21 cellular contexts compared by ENCODE assay signal in genomic region chr20:10655723-10656122, GRCh38. TPM values are rescaled to one million over a fixed set of nuclear protein-coding genes. Genes with fewer than 3 reads are reported as not detected.
A peak's percentile ranks its signal among the peaks of the same experiment; 100 is the strongest.
DNase-seq lines count a peak whose midpoint lies in the region; ATAC-seq, FAIRE-seq and TF ChIP-seq lines count a peak whose summit lies in the region.
"Had no signal": no experiment of that assay in that cellular context is flagged by ENCODE, and none has a peak within 500 bp of the region (broad histone marks: within the 10 kb centered on the region; RNA-seq: fewer than 3 reads in every experiment).

No MANE protein-coding gene starts in this region.

- H3K9me3 ChIP-seq in HepG2 (ENCODE audit: low read length) (no peaks in the 10 kb centered on the region), right lobe of liver (no peaks in the 10 kb centered on the region), keratinocyte (ENCODE audit: control insufficient read depth, low read depth, low read length) (no peaks in the 10 kb centered on the region), aorta (ENCODE audit: control insufficient read depth, low read length) (no peaks in the 10 kb centered on the region)
- H3K9me3 ChIP-seq: SJCRH30 had no signal

- WGBS in HepG2 (ENCODE audit: low lambda C conversion rate), result 94% methylated on average over 9 of the region's 9 CpGs
- WGBS in right lobe of liver (ENCODE audit: insufficient coverage, low coverage, low lambda C conversion rate, missing lambda C conversion rate), result 80% methylated on average over 8 of the region's 9 CpGs
- 10 to 18% methylated on average over 9 of the region's 9 CpGs for WGBS in aorta, 2 donors

- H3K4me1 ChIP-seq in HepG2 (ENCODE audit: insufficient read depth, low read length), result peaks cover 60% of the 10 kb centered on the region
- no peaks in the 10 kb centered on the region for H3K4me1 ChIP-seq in right lobe of liver
- H3K4me1 ChIP-seq in keratinocyte (ENCODE audit: control insufficient read depth, extremely low read depth, insufficient read depth, low read length), result peaks cover 87% of the 10 kb centered on the region
- peaks cover 7 to 11% of the 10 kb centered on the region in 2 donors for H3K4me1 ChIP-seq in aorta (ENCODE audit: control insufficient read depth in 1 of 2, insufficient read depth in 2 of 2, low read length in 2 of 2)

- H3K79me2 ChIP-seq in HepG2 (ENCODE audit: insufficient read depth, low read length) (peaks cover 51% of the 10 kb centered on the region), keratinocyte (ENCODE audit: control insufficient read depth, insufficient read depth, low read length) (peaks cover 97% of the 10 kb centered on the region)

- H3K27me3 ChIP-seq in HepG2 (ENCODE audit: control insufficient read depth in 1 of 2, insufficient read depth in 2 of 2, low read length in 2 of 2) (no peaks in the 10 kb centered on the region), right lobe of liver (no peaks in the 10 kb centered on the region), keratinocyte (ENCODE audit: control insufficient read depth, extremely low read depth, insufficient read depth, low read length) (no peaks in the 10 kb centered on the region), aorta (ENCODE audit: control insufficient read depth in 1 of 2, insufficient read depth in 2 of 2, low read length in 1 of 2) (no peaks in the 10 kb centered on the region)
- H3K27me3 ChIP-seq: SJCRH30 had no signal

- H4K20me1 ChIP-seq in HepG2 (ENCODE audit: insufficient read depth, low read length), result peaks cover 20% of the 10 kb centered on the region
- H4K20me1 ChIP-seq in keratinocyte (ENCODE audit: control insufficient read depth, extremely low read depth, insufficient read depth, low read length), result peaks cover 66% of the 10 kb centered on the region

- H3K9ac ChIP-seq in HepG2 (ENCODE audit: insufficient read depth, low read depth, low read length) (no peak overlapping the region), keratinocyte (ENCODE audit: control insufficient read depth, extremely low read depth, insufficient read depth, low read length) (peak overlapping the region; percentile 25)

- in situ Hi-C loops in HepG2 (cut with HindIII; ENCODE audit: extremely low pct_ligation_motif_present, low pct_unique_long_range_greater_than_20kb), result no loop called here

- dilution Hi-C loops in keratinocyte (cut with MboI; ENCODE audit: extremely low pct_ligation_motif_present, low sequenced_read_pairs), result no loop called here

- ATAC-seq in HepG2, result no peak
- no peak for ATAC-seq in right lobe of liver
- no peak for ATAC-seq in aorta (ENCODE audit: low FRiP score)
- no peak for ATAC-seq in GM18870 (IDR thresholded peaks at IDR 0.05; ENCODE audit: unreplicated experiment)
- ATAC-seq: activated CD4-positive, alpha-beta T cell treated with anti-CD3 and anti-CD28 coated beads for 36 hours; K562; stimulated activated naive B cell treated with anti-CD40 and anti-IgM and Interleukin-4, amounts not matched to agents 10 μg/mL and 1 μg/mL and 100 μg/mL, for 72 hours had no signal

- CTCF ChIA-PET in HepG2 (lab: Yijun Ruan, JAX; ENCODE audit: low intra/inter-chr PET ratio, low total read pairs), result no interaction called here

- TF ChIP-seq EP300 in HepG2 (IDR thresholded peaks at IDR 0.05; ENCODE audit: low read depth in 2 of 2, low read length in 2 of 2), result no peak
- TF ChIP-seq EP300 in HepG2 (CRISPR knock-in tag; IDR thresholded peaks at IDR 0.05; ENCODE audit: borderline replicate concordance), result no peak

- peaks cover 12% of the 10 kb centered on the region for H3K9me1 ChIP-seq in keratinocyte (ENCODE audit: control insufficient read depth, extremely low read depth, insufficient read depth, low read length)

- TF ChIP-seq CTCF in HepG2 (CRISPR knock-in tag; IDR thresholded peaks at IDR 0.05), result no peak
- no peak for TF ChIP-seq CTCF in right lobe of liver (IDR thresholded peaks at IDR 0.05)
- TF ChIP-seq CTCF in keratinocyte (optimal IDR thresholded peaks at IDR 0.05 in 1 of 3, IDR thresholded peaks at IDR 0.05 in 1 of 3, conservative IDR thresholded peaks at IDR 0.05 in 1 of 3; ENCODE audit: extremely low read depth in 1 of 3, insufficient read depth in 2 of 3, low read length in 3 of 3), result no peak

- POLR2A ChIA-PET in HepG2 (lab: Yijun Ruan, JAX), result no interaction called here

- H3K4me2 ChIP-seq in HepG2 (ENCODE audit: low read depth, low read length) (no peak overlapping the region), keratinocyte (ENCODE audit: control insufficient read depth, extremely low read depth, insufficient read depth, low read depth, low read length) (peak overlapping the region; percentile 53)

- DNase-seq in HepG2 (ENCODE audit: low spot score) (no peak), right lobe of liver (no peak), keratinocyte (ENCODE audit: low read depth, low spot score) (no peak), retina (peak; percentile 50), aorta (no peak), cortex of kidney (lab: John Stamatoyannopoulos, UW) (no peak), NK-92 (lab: John Stamatoyannopoulos, UW; ENCODE audit: unreplicated experiment) (no peak)
- DNase-seq: activated CD4-positive, alpha-beta T cell treated with anti-CD3 and anti-CD28 coated beads for 36 hours; activated CD8-positive, alpha-beta memory T cell treated with anti-CD3 and anti-CD28 coated beads, Interleukin-2, amount 50 U/mL, for 4 hours; activated effector memory CD4-positive, alpha-beta T cell treated with anti-CD3 and anti-CD28 coated beads, Interleukin-2, amount 50 U/mL, for 16 hours; CD4-positive, CD25-positive, alpha-beta regulatory T cell; H7; NCI-H2081; NCI-H524; SJCRH30; stimulated activated CD4-positive, alpha-beta T cell treated with anti-CD3 and anti-CD28 coated beads, Interleukin-12 subunit alpha, Interleukin-12 subunit beta, amount 100 ng/mL, for 4 hours; stimulated activated naive B cell treated with anti-CD40 and anti-IgM and Interleukin-4, amounts not matched to agents 10 μg/mL and 1 μg/mL and 100 μg/mL, for 72 hours; T1000 had no signal

- no peak for TF ChIP-seq RAD21 in HepG2 (CRISPR knock-in tag; IDR thresholded peaks at IDR 0.05)

- H3K36me3 ChIP-seq in HepG2 (replicated peaks in 1 of 2; ENCODE audit: control insufficient read depth in 1 of 2, insufficient read depth in 2 of 2, low read length in 2 of 2), result peaks cover 75 to 94% of the 10 kb centered on the region in 2 experiments
- H3K36me3 ChIP-seq in right lobe of liver, result no peaks in the 10 kb centered on the region
- peaks cover 46 to 87% of the 10 kb centered on the region in 2 experiments for H3K36me3 ChIP-seq in keratinocyte (ENCODE audit: control insufficient read depth in 2 of 2, extremely low read depth in 1 of 2, insufficient read depth in 2 of 2, low read length in 2 of 2)
- H3K36me3 ChIP-seq in aorta (ENCODE audit: control insufficient read depth in 1 of 2, insufficient read depth in 2 of 2, low read length in 1 of 2), result peaks cover 0 to 16% of the 10 kb centered on the region in 2 donors

- no peak for TF ChIP-seq POLR2A in HepG2 (IDR thresholded peaks at IDR 0.05; ENCODE audit: insufficient read depth in 1 of 2, low read depth in 2 of 2, low read length in 2 of 2)
- TF ChIP-seq POLR2A in right lobe of liver (IDR thresholded peaks at IDR 0.05), result no peak

- intact Hi-C loops in HepG2 (cut with micrococcal nuclease; ENCODE audit: unreplicated experiment) (no loop called here), right lobe of liver (cut with DNase I) (no loop called here), aorta (cut with DNase I) (loop anchor here in 1 of 2 donors (10.0 kb wide), 1 partner anchor 61 kb away; no protein-coding TSS in a partner anchor)

- FAIRE-seq in HepG2 (lab: Jason Lieb, UNC) (no peak), keratinocyte (lab: Jason Lieb, UNC) (no peak)
- FAIRE-seq: K562 had no signal

- H3K27ac ChIP-seq in HepG2 (ENCODE audit: extremely low read length, insufficient read depth, low read length), result no peak overlapping the region
- no peak overlapping the region for H3K27ac ChIP-seq in right lobe of liver
- peak overlapping the region; percentile 43 for H3K27ac ChIP-seq in keratinocyte (ENCODE audit: control insufficient read depth, insufficient read depth, low read length)
- peak overlapping the region; percentile 79 to 95 for H3K27ac ChIP-seq in aorta (ENCODE audit: low read depth in 1 of 2, low read length in 2 of 2)
- H3K27ac ChIP-seq: HL-60, SJCRH30 had no signal

- no peak overlapping the region for H2AFZ ChIP-seq in HepG2 (ENCODE audit: low read length)
- no peak overlapping the region for H2AFZ ChIP-seq in keratinocyte (ENCODE audit: control insufficient read depth, low read length)

- H3K4me3 ChIP-seq in HepG2 (replicated peaks in 1 of 3; ENCODE audit: insufficient read depth in 1 of 3, low read depth in 2 of 3, low read length in 3 of 3) (no peak overlapping the region), right lobe of liver (no peak overlapping the region), keratinocyte (ENCODE audit: control insufficient read depth in 2 of 3, extremely low read depth in 1 of 3, insufficient read depth in 2 of 3, low read depth in 1 of 3, low read length in 3 of 3) (no peak overlapping the region), aorta (ENCODE audit: low read length in 2 of 2) (no peak overlapping the region)
- H3K4me3 ChIP-seq: K562, SJCRH30 had no signal

- BruUV-seq in HepG2 (replicated peaks; lab: Mats Ljungman, UMichigan), result no TSS peak

RNA-seq across cellular contexts. Expression of gene JAG1, which starts 18.1 kb away (rescaled TPM):
- total RNA-seq in HepG2 (2016; rRNA removed; fragmentation: Illumina TruSeq; extraction: Trizol) (18.1 and 56.3 TPM in 2 replicates), right lobe of liver (1 to 10 TPM; 3.1 to 8.5 (median 6.7) TPM), aorta (100 to 1,000 TPM; 133 to 226 TPM)
- 30.6 and 34.3 TPM in 2 replicates for total RNA-seq in HepG2 (2016; cell fraction: cytosol; rRNA removed; fragmentation: Illumina TruSeq; extraction: Trizol; ENCODE audit: low read depth)
- total RNA-seq in HepG2 (2016; cell fraction: insoluble cytoplasmic fraction; rRNA removed; fragmentation: Illumina TruSeq; extraction: Trizol), result 15.5 and 55.3 TPM in 2 replicates
- 13.4 and 15.1 TPM in 2 replicates for total RNA-seq in HepG2 (2016; cell fraction: membrane; rRNA removed; fragmentation: Illumina TruSeq; extraction: Trizol)
- total RNA-seq in HepG2 (2016; cell fraction: nucleus; rRNA removed; fragmentation: Illumina TruSeq; extraction: Trizol), result 102 and 121 TPM in 2 replicates
- polyA plus RNA-seq in HepG2 (2011; rRNA removed) (43.0 and 47.1 TPM in 2 replicates), keratinocyte (82.1 to 117 TPM (median 84.2 TPM) in 3 replicates), aorta (100 to 1,000 TPM in 1 of 2 donors, 10 to 100 TPM in 1; 22.4 to 166 TPM)
- polyA plus RNA-seq in HepG2 (2011; cell fraction: cytosol; rRNA removed), result 33.0 and 33.7 TPM in 2 replicates
- polyA plus RNA-seq in HepG2 (2011; cell fraction: nucleus; rRNA removed), result 120 and 155 TPM in 2 replicates
- 35.8 and 54.0 TPM in 2 replicates for polyA plus RNA-seq in HepG2 (2012)
- polyA plus RNA-seq in HepG2 (2016; cell fraction: cytosol; fragmentation: Illumina TruSeq; extraction: Trizol; ENCODE audit: low read depth), result 0.86 and 1.3 TPM in 2 replicates
- 9.4 and 10.2 TPM in 2 replicates for polyA plus RNA-seq in HepG2 (2016; cell fraction: insoluble cytoplasmic fraction; fragmentation: Illumina TruSeq; extraction: Trizol; ENCODE audit: low read depth)
- 2.2 and 3.0 TPM in 2 replicates for polyA plus RNA-seq in HepG2 (2016; cell fraction: membrane; fragmentation: Illumina TruSeq; extraction: Trizol; ENCODE audit: low read depth)
- 112 and 122 TPM in 2 replicates for polyA plus RNA-seq in HepG2 (2016; cell fraction: nucleus; fragmentation: Illumina TruSeq; extraction: Trizol; ENCODE audit: insufficient read depth, low read depth)
- polyA minus RNA-seq in HepG2 (2011; rRNA and poly(A)+ RNA removed; ENCODE audit: low replicate concordance), result 8.0 and 192 TPM in 2 replicates
- polyA minus RNA-seq in HepG2 (2011; cell fraction: cytosol; rRNA and poly(A)+ RNA removed), result 103 and 108 TPM in 2 replicates
- 248 and 302 TPM in 2 replicates for polyA minus RNA-seq in HepG2 (2011; cell fraction: nucleus; rRNA and poly(A)+ RNA removed)
- polyA plus RNA-seq in keratinocyte (2011; ENCODE audit: low read depth), result 69.6 TPM
- 27.6 and 29.1 TPM in 2 replicates for polyA plus RNA-seq in keratinocyte (2011; cell fraction: cytosol; rRNA removed)
- 356 and 357 TPM in 2 replicates for polyA plus RNA-seq in keratinocyte (2011; cell fraction: nucleus; rRNA removed)
- polyA plus RNA-seq in keratinocyte (2012; ENCODE audit: low replicate concordance), result 37.1 and 115 TPM in 2 replicates
- 306 to 390 TPM (median 389 TPM) in 3 replicates for polyA minus RNA-seq in keratinocyte
- 89.8 TPM for polyA minus RNA-seq in keratinocyte (2011; cell fraction: cytosol; rRNA and poly(A)+ RNA removed)
- 497 and 766 TPM in 2 replicates for polyA minus RNA-seq in keratinocyte (2011; cell fraction: nucleus; rRNA and poly(A)+ RNA removed)

Comparison
In these comparisons a context has a peak if more than half of its experiments do, and no peak if none do; other contexts are left out.
1. H3K27ac ChIP-seq: peak in keratinocyte (single experiment) and aorta (2 of 2); none in HepG2 (single experiment) and right lobe of liver (0 of 3).